Comparison of ENCODE assay signal across 29 cellular contexts in the genomic region with DNA sequence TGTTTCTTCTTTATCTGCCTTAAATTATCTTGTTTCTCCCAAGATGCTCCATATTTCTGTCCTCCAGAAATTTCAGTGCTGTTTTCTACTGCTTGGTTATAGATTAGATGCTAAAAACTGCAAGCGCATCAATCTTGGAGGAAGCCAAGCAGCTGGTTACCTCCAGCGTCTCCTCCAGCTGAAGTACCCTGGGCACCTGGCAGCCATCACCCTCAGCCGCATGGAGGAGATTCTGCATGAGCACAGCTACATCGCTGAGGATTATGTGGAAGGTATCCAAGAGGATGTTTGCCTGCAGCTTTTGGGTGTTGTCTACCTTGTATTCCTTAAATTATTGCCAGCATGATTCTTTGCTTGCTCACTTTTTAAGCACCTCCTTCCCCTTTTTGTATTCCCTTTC. TPM values are rescaled to one million over a fixed set of nuclear protein-coding genes. Genes with fewer than 3 reads are reported as not detected.
"Had no signal": no experiment of that assay in that cellular context is flagged by ENCODE, and none has a peak within 500 bp of the region (broad histone marks: within the 10 kb centered on the region; RNA-seq: fewer than 3 reads in every experiment).

No MANE protein-coding gene starts in this region.

- H3K4me3 Mint-ChIP-seq: dendritic cell treated with granulocyte-macrophage colony-stimulating factor and Interleukin-4, amounts not matched to agents 40 ng/mL and 50 ng/mL, for 4 days; effector memory CD8-positive, alpha-beta T cell; endodermal cell; mesothelial cell of epicardium had no signal

- ATAC-seq: effector memory CD8-positive, alpha-beta T cell; esophagus mucosa; gastrocnemius medialis; heart right ventricle; left cardiac atrium; left lung; left ventricle myocardium superior; lower lobe of right lung; mucosa of descending colon had no signal

- H3K4me3 ChIP-seq: colonic mucosa, esophagus squamous epithelium, gastrocnemius medialis, heart right ventricle, left lung, lower lobe of right lung, mucosa of descending colon had no signal

- H3K27ac ChIP-seq: colonic mucosa, epithelial cell of prostate, esophagus squamous epithelium, gastrocnemius medialis, heart right ventricle, left lung, lower lobe of right lung had no signal

- H3K9me3 ChIP-seq: colonic mucosa, esophagus squamous epithelium, gastrocnemius medialis, heart right ventricle, left lung, lower lobe of right lung, mucosa of descending colon had no signal

- FAIRE-seq: endometrium had no signal

- DNase-seq: colonic mucosa; cortex of kidney; effector CD8-positive, alpha-beta T cell; endodermal cell; esophagus squamous epithelium; foreskin melanocyte; gastrocnemius medialis; glutamatergic neuron; heart right ventricle; left cardiac atrium; left lung; left ventricle myocardium superior; lower lobe of right lung had no signal

- H3K27me3 Mint-ChIP-seq: effector memory CD8-positive, alpha-beta T cell; naive B cell had no signal

- H3K9me3 Mint-ChIP-seq: dendritic cell treated with granulocyte-macrophage colony-stimulating factor and Interleukin-4, amounts not matched to agents 40 ng/mL and 50 ng/mL, for 4 days; effector memory CD8-positive, alpha-beta T cell; endodermal cell; mesothelial cell of epicardium; naive B cell had no signal

- H3K27ac Mint-ChIP-seq: dendritic cell treated with granulocyte-macrophage colony-stimulating factor and Interleukin-4, amounts not matched to agents 40 ng/mL and 50 ng/mL, for 4 days; effector memory CD8-positive, alpha-beta T cell; endodermal cell; mesothelial cell of epicardium had no signal

- H3K27me3 ChIP-seq: colonic mucosa, esophagus squamous epithelium, gastrocnemius medialis, heart right ventricle, left lung had no signal

RNA-seq across cellular contexts. Expression of gene SLC32A1, which starts 27.7 kb away (rescaled TPM):
- total RNA-seq: colonic mucosa, dermis microvascular lymphatic vessel endothelial cell, endodermal cell, esophagus mucosa, esophagus squamous epithelium, gastrocnemius medialis, glomerular endothelial cell, heart right ventricle, kidney epithelial cell, left cardiac atrium, left lung, left ventricle myocardium superior, lower leg skin, lower lobe of right lung, lung microvascular endothelial cell, mesenteric fat pad, mesothelial cell of epicardium, myocyte had no signal
- polyA plus RNA-seq: heart right ventricle, keratinocyte had no signal

RNA-seq across cellular contexts. Expression of gene PPP1R16B, which starts 53.5 kb away (rescaled TPM):
- total RNA-seq: mesothelial cell of epicardium had no signal
- polyA plus RNA-seq: keratinocyte had no signal
